8 cellular contexts compared by ENCODE assay signal in genomic region chr19:49916839-49917733, GRCh38. TPM values are rescaled to one million over a fixed set of nuclear protein-coding genes. Genes with fewer than 3 reads are reported as not detected.
DNase-seq lines count a peak whose midpoint lies in the region; ATAC-seq and TF ChIP-seq lines count a peak whose summit lies in the region.
"Had no signal": no experiment of that assay in that cellular context is flagged by ENCODE, and none has a peak within 500 bp of the region (broad histone marks: within the 10 kb centered on the region; RNA-seq: fewer than 3 reads in every experiment).

No MANE protein-coding gene starts in this region.

- H3K27me3 ChIP-seq in osteoblast (ENCODE audit: insufficient read depth, low read length) (no peaks in the 10 kb centered on the region), Peyer's patch (no peaks in the 10 kb centered on the region)

- H3K4me1 ChIP-seq in osteoblast (ENCODE audit: insufficient read depth, low read length) (peaks cover 4% of the 10 kb centered on the region), Peyer's patch (peaks cover 0 to 3% (median 0%) of the 10 kb centered on the region in 4 donors)

- H2AFZ ChIP-seq in osteoblast (ENCODE audit: low read length), result no peak overlapping the region

- DNase-seq in HEK293T (ENCODE audit: extremely low spot score) (peak; percentile 39), osteoblast (ENCODE audit: insufficient read length, low spot score, missing footprints) (no peak), Peyer's patch (no peak)
- no peak for DNase-seq in activated naive CD8-positive, alpha-beta T cell treated with anti-CD3 and anti-CD28 coated beads, Interleukin-2, amount 50 U/mL, for 24 hours
- DNase-seq: mesenchymal stem cell, SW 1271 had no signal

- H3K36me3 ChIP-seq in osteoblast (ENCODE audit: insufficient read depth, low read length) (peaks cover 52% of the 10 kb centered on the region), Peyer's patch (peaks cover 0 to 56% (median 0%) of the 10 kb centered on the region in 3 donors)

- no peak overlapping the region for H3K4me3 Mint-ChIP-seq in activated naive CD8-positive, alpha-beta T cell treated with anti-CD3 and anti-CD28 coated beads, Interleukin-2, amount 50 U/mL, for 24 hours

- CTCF ChIA-PET in HEK293T (lab: Yijun Ruan, JAX), result interaction anchor here (0.8 kb wide), 1 partner anchor 46 kb away, joined by 4 read pairs; no protein-coding TSS in a partner anchor

- no peak overlapping the region for H3K4me3 ChIP-seq in osteoblast (ENCODE audit: insufficient read depth, low read length)
- H3K4me3 ChIP-seq in Peyer's patch, result no peak overlapping the region

- H3K9me3 Mint-ChIP-seq in activated naive CD8-positive, alpha-beta T cell treated with anti-CD3 and anti-CD28 coated beads, Interleukin-2, amount 50 U/mL, for 24 hours, result no peaks in the 10 kb centered on the region

- H3K27ac ChIP-seq in osteoblast (ENCODE audit: low read depth, low read length), result no peak overlapping the region
- H3K27ac ChIP-seq in Peyer's patch, result peak overlapping the region in 1 of 4 donors; percentile 25

- no peak overlapping the region for H3K4me2 ChIP-seq in osteoblast (ENCODE audit: insufficient read depth, low read length)

- H4K20me1 ChIP-seq in osteoblast (ENCODE audit: insufficient read depth, low read length), result peaks cover 48% of the 10 kb centered on the region

- TF ChIP-seq CTCF in osteoblast (IDR thresholded peaks at IDR 0.05; ENCODE audit: extremely low read depth, low read depth, low read length) (peak; percentile 22), Peyer's patch (IDR thresholded peaks at IDR 0.05) (peak in 1 of 6 experiments; percentile 7)

- TF ChIP-seq POLR2A in Peyer's patch (IDR thresholded peaks at IDR 0.05), result no peak

- no peak for ATAC-seq in activated naive CD8-positive, alpha-beta T cell treated with anti-CD3 and anti-CD28 coated beads, Interleukin-2, amount 50 U/mL, for 24 hours
- ATAC-seq in GM21390 (IDR thresholded peaks at IDR 0.05; ENCODE audit: unreplicated experiment) (no peak), GM18511 (IDR thresholded peaks at IDR 0.05; ENCODE audit: unreplicated experiment) (no peak)

- peaks cover 67% of the 10 kb centered on the region for H3K36me3 Mint-ChIP-seq in activated naive CD8-positive, alpha-beta T cell treated with anti-CD3 and anti-CD28 coated beads, Interleukin-2, amount 50 U/mL, for 24 hours (ENCODE audit: low read depth)

- peak overlapping the region; percentile 74 for H3K27ac Mint-ChIP-seq in activated naive CD8-positive, alpha-beta T cell treated with anti-CD3 and anti-CD28 coated beads, Interleukin-2, amount 50 U/mL, for 24 hours

- POLR2A ChIA-PET in HEK293T (lab: Yijun Ruan, JAX), result interaction anchor here (1.5 kb wide), 1 partner anchor 13 kb away, joined by 9 read pairs; no protein-coding TSS in a partner anchor

- H3K9me3 ChIP-seq in osteoblast (ENCODE audit: low read depth, low read length) (no peaks in the 10 kb centered on the region), Peyer's patch (no peaks in the 10 kb centered on the region)

- no peaks in the 10 kb centered on the region for H3K27me3 Mint-ChIP-seq in activated naive CD8-positive, alpha-beta T cell treated with anti-CD3 and anti-CD28 coated beads, Interleukin-2, amount 50 U/mL, for 24 hours

- H3K4me1 Mint-ChIP-seq in activated naive CD8-positive, alpha-beta T cell treated with anti-CD3 and anti-CD28 coated beads, Interleukin-2, amount 50 U/mL, for 24 hours, result peaks cover 66% of the 10 kb centered on the region

- H3K79me2 ChIP-seq in osteoblast (ENCODE audit: insufficient read depth, low read length), result peaks cover 79% of the 10 kb centered on the region

TF ChIP-seq in HEK293T, 16 proteins besides CTCF, POLR2A, EP300 and RAD21:
- TF ChIP-seq CTBP1 (IDR thresholded peaks at IDR 0.05; ENCODE audit: borderline replicate concordance) (no peak), LEF1 (IDR thresholded peaks at IDR 0.05; ENCODE audit: borderline replicate concordance) (no peak), ARNT (IDR thresholded peaks at IDR 0.05) (no peak), ELF4 (IDR thresholded peaks at IDR 0.05) (no peak)
- TF ChIP-seq, protein P1, sequence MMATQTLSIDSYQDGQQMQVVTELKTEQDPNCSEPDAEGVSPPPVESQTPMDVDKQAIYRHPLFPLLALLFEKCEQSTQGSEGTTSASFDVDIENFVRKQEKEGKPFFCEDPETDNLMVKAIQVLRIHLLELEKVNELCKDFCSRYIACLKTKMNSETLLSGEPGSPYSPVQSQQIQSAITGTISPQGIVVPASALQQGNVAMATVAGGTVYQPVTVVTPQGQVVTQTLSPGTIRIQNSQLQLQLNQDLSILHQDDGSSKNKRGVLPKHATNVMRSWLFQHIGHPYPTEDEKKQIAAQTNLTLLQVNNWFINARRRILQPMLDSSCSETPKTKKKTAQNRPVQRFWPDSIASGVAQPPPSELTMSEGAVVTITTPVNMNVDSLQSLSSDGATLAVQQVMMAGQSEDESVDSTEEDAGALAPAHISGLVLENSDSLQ (IDR thresholded peaks at IDR 0.05), result peak; percentile 48
TF ChIP-seq in HEK293T: peak in this region for 1.

RNA-seq across cellular contexts. Expression of gene ATF5, which starts 11.9 kb away (rescaled TPM):
- total RNA-seq in osteoblast, result 6.2 and 8.3 TPM in 2 replicates
- 10 to 100 TPM in 3 of 4 donors, 1 to 10 TPM in 1; 3.3 to 21.4 (median 18.2) TPM for total RNA-seq in Peyer's patch

RNA-seq across cellular contexts. Expression of gene NUP62, which starts 12.2 kb away (rescaled TPM):
- 21.2 and 22.8 TPM in 2 replicates for total RNA-seq in osteoblast
- total RNA-seq in Peyer's patch, result 10 to 100 TPM; 40.0 to 54.5 (median 46.0) TPM

RNA-seq across cellular contexts. Expression of gene IL4I1, which starts 20.4 kb away (rescaled TPM):
- total RNA-seq in osteoblast (0.29 and 1.4 TPM in 2 replicates), Peyer's patch (not detected)

RNA-seq across cellular contexts. Expression of gene TBC1D17, which starts 39.6 kb away (rescaled TPM):
- total RNA-seq in osteoblast (21.4 and 26.5 TPM in 2 replicates), Peyer's patch (10 to 100 TPM; 22.8 to 83.3 (median 62.1) TPM)

RNA-seq across cellular contexts. Expression of gene AKT1S1, which starts 39.9 kb away (rescaled TPM):
- total RNA-seq in osteoblast (13.3 and 13.4 TPM in 2 replicates), Peyer's patch (10 to 100 TPM; 17.2 to 30.5 (median 23.3) TPM)
